1 cellular context compared by ENCODE assay signal in the genomic region with DNA sequence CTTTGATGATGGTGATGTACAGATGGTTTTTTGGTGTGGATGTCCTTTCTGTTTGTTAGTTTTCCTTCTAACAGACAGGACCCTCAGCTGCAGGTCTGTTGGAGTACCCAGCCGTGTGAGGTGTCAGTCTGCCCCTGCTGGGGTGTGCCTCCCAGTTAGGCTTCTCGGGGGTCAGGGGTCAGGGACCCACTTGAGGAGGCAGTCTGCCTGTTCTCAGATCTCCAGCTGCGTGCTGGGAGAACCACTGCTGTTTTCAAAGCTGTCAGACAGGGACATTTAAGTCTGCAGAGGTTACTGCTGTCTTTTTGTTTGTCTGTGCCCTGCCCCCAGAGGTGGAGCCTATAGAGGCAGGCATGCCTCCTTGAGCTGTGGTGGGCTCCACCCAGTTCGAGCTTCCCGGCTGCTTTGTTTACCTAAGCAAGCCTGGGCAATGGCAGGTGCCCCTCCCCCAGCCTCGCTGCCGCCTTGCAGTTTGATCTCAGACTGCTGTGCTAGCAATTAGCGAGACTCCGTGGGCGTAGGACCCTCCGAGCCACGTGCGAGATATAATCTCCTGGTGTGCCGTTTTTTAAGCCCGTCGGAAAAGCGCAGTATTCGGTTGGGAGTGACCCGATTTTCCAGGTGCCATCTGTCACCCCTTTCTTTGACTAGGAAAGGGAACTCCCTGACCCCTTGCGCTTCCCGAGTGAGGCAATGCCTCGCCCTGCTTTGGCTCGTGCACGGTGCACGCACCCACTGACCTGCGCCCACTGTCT.
TF ChIP-seq lines count a peak whose summit lies in the region.
"Not testable (repeated sequence)": the region's sequence is repeated elsewhere in the genome, so short reads cannot be mapped to it uniquely, and the experiment has no call there.

No MANE protein-coding gene starts in this region.

TF ChIP-seq in K562, 482 proteins besides CTCF, POLR2A, EP300 and RAD21:
- TF ChIP-seq, protein P1, sequence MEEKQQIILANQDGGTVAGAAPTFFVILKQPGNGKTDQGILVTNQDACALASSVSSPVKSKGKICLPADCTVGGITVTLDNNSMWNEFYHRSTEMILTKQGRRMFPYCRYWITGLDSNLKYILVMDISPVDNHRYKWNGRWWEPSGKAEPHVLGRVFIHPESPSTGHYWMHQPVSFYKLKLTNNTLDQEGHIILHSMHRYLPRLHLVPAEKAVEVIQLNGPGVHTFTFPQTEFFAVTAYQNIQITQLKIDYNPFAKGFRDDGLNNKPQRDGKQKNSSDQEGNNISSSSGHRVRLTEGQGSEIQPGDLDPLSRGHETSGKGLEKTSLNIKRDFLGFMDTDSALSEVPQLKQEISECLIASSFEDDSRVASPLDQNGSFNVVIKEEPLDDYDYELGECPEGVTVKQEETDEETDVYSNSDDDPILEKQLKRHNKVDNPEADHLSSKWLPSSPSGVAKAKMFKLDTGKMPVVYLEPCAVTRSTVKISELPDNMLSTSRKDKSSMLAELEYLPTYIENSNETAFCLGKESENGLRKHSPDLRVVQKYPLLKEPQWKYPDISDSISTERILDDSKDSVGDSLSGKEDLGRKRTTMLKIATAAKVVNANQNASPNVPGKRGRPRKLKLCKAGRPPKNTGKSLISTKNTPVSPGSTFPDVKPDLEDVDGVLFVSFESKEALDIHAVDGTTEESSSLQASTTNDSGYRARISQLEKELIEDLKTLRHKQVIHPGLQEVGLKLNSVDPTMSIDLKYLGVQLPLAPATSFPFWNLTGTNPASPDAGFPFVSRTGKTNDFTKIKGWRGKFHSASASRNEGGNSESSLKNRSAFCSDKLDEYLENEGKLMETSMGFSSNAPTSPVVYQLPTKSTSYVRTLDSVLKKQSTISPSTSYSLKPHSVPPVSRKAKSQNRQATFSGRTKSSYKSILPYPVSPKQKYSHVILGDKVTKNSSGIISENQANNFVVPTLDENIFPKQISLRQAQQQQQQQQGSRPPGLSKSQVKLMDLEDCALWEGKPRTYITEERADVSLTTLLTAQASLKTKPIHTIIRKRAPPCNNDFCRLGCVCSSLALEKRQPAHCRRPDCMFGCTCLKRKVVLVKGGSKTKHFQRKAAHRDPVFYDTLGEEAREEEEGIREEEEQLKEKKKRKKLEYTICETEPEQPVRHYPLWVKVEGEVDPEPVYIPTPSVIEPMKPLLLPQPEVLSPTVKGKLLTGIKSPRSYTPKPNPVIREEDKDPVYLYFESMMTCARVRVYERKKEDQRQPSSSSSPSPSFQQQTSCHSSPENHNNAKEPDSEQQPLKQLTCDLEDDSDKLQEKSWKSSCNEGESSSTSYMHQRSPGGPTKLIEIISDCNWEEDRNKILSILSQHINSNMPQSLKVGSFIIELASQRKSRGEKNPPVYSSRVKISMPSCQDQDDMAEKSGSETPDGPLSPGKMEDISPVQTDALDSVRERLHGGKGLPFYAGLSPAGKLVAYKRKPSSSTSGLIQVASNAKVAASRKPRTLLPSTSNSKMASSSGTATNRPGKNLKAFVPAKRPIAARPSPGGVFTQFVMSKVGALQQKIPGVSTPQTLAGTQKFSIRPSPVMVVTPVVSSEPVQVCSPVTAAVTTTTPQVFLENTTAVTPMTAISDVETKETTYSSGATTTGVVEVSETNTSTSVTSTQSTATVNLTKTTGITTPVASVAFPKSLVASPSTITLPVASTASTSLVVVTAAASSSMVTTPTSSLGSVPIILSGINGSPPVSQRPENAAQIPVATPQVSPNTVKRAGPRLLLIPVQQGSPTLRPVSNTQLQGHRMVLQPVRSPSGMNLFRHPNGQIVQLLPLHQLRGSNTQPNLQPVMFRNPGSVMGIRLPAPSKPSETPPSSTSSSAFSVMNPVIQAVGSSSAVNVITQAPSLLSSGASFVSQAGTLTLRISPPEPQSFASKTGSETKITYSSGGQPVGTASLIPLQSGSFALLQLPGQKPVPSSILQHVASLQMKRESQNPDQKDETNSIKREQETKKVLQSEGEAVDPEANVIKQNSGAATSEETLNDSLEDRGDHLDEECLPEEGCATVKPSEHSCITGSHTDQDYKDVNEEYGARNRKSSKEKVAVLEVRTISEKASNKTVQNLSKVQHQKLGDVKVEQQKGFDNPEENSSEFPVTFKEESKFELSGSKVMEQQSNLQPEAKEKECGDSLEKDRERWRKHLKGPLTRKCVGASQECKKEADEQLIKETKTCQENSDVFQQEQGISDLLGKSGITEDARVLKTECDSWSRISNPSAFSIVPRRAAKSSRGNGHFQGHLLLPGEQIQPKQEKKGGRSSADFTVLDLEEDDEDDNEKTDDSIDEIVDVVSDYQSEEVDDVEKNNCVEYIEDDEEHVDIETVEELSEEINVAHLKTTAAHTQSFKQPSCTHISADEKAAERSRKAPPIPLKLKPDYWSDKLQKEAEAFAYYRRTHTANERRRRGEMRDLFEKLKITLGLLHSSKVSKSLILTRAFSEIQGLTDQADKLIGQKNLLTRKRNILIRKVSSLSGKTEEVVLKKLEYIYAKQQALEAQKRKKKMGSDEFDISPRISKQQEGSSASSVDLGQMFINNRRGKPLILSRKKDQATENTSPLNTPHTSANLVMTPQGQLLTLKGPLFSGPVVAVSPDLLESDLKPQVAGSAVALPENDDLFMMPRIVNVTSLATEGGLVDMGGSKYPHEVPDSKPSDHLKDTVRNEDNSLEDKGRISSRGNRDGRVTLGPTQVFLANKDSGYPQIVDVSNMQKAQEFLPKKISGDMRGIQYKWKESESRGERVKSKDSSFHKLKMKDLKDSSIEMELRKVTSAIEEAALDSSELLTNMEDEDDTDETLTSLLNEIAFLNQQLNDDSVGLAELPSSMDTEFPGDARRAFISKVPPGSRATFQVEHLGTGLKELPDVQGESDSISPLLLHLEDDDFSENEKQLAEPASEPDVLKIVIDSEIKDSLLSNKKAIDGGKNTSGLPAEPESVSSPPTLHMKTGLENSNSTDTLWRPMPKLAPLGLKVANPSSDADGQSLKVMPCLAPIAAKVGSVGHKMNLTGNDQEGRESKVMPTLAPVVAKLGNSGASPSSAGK (IDR thresholded peaks at IDR 0.05), result peak; percentile 84
- TF ChIP-seq, protein P2, sequence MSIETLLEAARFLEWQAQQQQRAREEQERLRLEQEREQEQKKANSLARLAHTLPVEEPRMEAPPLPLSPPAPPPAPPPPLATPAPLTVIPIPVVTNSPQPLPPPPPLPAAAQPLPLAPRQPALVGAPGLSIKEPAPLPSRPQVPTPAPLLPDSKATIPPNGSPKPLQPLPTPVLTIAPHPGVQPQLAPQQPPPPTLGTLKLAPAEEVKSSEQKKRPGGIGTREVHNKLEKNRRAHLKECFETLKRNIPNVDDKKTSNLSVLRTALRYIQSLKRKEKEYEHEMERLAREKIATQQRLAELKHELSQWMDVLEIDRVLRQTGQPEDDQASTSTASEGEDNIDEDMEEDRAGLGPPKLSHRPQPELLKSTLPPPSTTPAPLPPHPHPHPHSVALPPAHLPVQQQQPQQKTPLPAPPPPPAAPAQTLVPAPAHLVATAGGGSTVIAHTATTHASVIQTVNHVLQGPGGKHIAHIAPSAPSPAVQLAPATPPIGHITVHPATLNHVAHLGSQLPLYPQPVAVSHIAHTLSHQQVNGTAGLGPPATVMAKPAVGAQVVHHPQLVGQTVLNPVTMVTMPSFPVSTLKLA (conservative IDR thresholded peaks at IDR 0.05), result peak; percentile 47 to 59; a peak in 2 of 4 replicates
- TF ChIP-seq FOXK2 (conservative IDR thresholded peaks at IDR 0.05 in 1 of 2, IDR thresholded peaks at IDR 0.05 in 1 of 2; ENCODE audit: low read depth in 2 of 2) (peak; percentile 61 to 77; a peak in 2 of 4 replicates), CTBP1 (IDR thresholded peaks at IDR 0.05; ENCODE audit: borderline replicate concordance) (0 out of 2 replicates have a peak, but pooled peaks have one; percentile 22), TRIM24 (IDR thresholded peaks at IDR 0.05) (0 out of 4 replicates have a peak, but pooled peaks of 1 of the 2 experiments have one; percentile 16), ARID1B (IDR thresholded peaks at IDR 0.05) (0 out of 2 replicates have a peak, but pooled peaks have one; percentile 19), L3MBTL2 (IDR thresholded peaks at IDR 0.05) (peak; percentile 75), RB1 (IDR thresholded peaks at IDR 0.05; ENCODE audit: low read depth) (0 out of 2 replicates have a peak, but pooled peaks have one; percentile 18), ZSCAN29 (IDR thresholded peaks at IDR 0.05) (peak; percentile 95), NFRKB (IDR thresholded peaks at IDR 0.05; ENCODE audit: low read depth) (peak; percentile 55; the same call in 1 of the 2 replicates), ATF1 (tag; IDR thresholded peaks at IDR 0.05) (peak; percentile 30; the same call in 1 of the 2 replicates), NRF1 (conservative IDR thresholded peaks at IDR 0.05 in 1 of 2, IDR thresholded peaks at IDR 0.05 in 1 of 2) (peak in 1 of 2 experiments; percentile 25; a peak in 1 of 4 replicates), EGR1 (conservative IDR thresholded peaks at IDR 0.05) (peak; percentile 71), CXXC5 (CRISPR knock-in tag; IDR thresholded peaks at IDR 0.05) (peak; percentile 34; the same call in 1 of the 2 replicates), FOXA3 (CRISPR knock-in tag; conservative IDR thresholded peaks at IDR 0.05 in 1 of 2, IDR thresholded peaks at IDR 0.05 in 1 of 2) (peak; percentile 65 to 89; a peak in 3 of 4 replicates), EP400 (IDR thresholded peaks at IDR 0.05) (peak; percentile 45)
- not testable (repeated sequence) for TF ChIP-seq ATF1 (CRISPR knock-in tag; IDR thresholded peaks at IDR 0.05)
TF ChIP-seq in K562: peak in this region for 16; not testable (repeated sequence) for 466.
